1 cellular context compared by ENCODE assay signal in the genomic region with DNA sequence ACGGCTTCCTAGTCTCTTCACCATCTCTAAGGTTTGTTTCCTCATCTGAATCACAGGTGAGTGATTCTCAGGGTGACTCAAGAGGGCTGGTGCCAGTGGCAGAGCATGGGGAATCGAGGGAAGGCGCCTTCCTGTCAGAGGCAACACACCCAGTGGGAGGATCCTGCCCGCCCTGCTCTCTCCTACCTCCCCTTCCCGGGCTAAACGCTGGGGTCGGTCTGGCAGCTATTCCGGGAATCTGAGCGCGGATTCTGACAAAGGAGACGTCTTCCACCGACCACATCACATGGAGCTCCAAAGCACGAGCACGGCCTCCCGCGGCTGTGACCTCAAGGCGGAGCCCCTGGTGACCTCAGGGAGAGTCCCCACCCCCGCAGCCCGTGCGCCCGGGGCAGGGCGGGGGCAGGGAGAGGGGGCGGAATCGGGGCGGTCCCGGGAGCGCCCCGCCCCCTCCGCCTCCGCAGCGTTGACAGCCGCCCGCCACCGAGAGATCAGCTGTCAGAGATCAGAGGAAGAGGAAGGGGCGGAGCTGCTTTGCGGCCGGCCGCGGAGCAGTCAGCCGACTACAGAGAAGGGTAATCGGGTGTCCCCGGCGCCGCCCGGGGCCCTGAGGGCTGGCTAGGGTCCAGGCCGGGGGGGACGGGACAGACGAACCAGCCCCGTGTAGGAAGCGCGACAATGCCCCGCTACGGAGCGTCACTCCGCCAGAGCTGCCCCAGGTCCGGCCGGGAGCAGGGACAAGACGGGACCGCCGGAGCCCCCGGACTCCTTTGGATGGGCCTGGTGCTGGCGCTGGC.
A peak's percentile ranks its signal among the peaks of the same experiment; 100 is the strongest.
TF ChIP-seq lines count a peak whose summit lies in the region.

A gene (plus strand): TSS at position 554 of the 797 bp plus-strand sequence. CDS start 125 bp downstream, at position 679.

TF ChIP-seq in HEK293, 187 proteins besides CTCF, POLR2A, EP300 and RAD21 (continued from another document and continues in another):
- TF ChIP-seq, protein P1, sequence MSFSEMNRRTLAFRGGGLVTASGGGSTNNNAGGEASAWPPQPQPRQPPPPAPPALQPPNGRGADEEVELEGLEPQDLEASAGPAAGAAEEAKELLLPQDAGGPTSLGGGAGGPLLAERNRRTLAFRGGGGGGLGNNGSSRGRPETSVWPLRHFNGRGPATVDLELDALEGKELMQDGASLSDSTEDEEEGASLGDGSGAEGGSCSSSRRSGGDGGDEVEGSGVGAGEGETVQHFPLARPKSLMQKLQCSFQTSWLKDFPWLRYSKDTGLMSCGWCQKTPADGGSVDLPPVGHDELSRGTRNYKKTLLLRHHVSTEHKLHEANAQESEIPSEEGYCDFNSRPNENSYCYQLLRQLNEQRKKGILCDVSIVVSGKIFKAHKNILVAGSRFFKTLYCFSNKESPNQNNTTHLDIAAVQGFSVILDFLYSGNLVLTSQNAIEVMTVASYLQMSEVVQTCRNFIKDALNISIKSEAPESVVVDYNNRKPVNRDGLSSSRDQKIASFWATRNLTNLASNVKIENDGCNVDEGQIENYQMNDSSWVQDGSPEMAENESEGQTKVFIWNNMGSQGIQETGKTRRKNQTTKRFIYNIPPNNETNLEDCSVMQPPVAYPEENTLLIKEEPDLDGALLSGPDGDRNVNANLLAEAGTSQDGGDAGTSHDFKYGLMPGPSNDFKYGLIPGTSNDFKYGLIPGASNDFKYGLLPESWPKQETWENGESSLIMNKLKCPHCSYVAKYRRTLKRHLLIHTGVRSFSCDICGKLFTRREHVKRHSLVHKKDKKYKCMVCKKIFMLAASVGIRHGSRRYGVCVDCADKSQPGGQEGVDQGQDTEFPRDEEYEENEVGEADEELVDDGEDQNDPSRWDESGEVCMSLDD (tag by site-specific recombination; IDR thresholded peaks at IDR 0.05), result peak; percentile 61; the same call in 1 of the 2 replicates
- 0 out of 2 replicates have a peak, but pooled peaks have one; percentile 51 for TF ChIP-seq ZNF561 (tag by site-specific recombination; IDR thresholded peaks at IDR 0.05; ENCODE audit: borderline replicate concordance)
- TF ChIP-seq, protein P2, sequence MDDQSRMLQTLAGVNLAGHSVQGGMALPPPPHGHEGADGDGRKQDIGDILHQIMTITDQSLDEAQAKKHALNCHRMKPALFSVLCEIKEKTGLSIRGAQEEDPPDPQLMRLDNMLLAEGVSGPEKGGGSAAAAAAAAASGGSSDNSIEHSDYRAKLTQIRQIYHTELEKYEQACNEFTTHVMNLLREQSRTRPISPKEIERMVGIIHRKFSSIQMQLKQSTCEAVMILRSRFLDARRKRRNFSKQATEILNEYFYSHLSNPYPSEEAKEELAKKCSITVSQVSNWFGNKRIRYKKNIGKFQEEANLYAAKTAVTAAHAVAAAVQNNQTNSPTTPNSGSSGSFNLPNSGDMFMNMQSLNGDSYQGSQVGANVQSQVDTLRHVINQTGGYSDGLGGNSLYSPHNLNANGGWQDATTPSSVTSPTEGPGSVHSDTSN (CRISPR knock-in tag; IDR thresholded peaks at IDR 0.05), result peak; percentile 33; the same call in 1 of the 2 replicates
- TF ChIP-seq TCF7L2 (IDR thresholded peaks at IDR 0.05; ENCODE audit: borderline replicate concordance, low read depth, low read length), result peak; percentile 55; the same call in 1 of the 2 replicates
- peak; percentile 86 for TF ChIP-seq ZNF335 (tag by site-specific recombination; conservative IDR thresholded peaks at IDR 0.05)
- peak; percentile 78 for TF ChIP-seq ZNF629 (tag by site-specific recombination; IDR thresholded peaks at IDR 0.05)
- TF ChIP-seq, protein P3, sequence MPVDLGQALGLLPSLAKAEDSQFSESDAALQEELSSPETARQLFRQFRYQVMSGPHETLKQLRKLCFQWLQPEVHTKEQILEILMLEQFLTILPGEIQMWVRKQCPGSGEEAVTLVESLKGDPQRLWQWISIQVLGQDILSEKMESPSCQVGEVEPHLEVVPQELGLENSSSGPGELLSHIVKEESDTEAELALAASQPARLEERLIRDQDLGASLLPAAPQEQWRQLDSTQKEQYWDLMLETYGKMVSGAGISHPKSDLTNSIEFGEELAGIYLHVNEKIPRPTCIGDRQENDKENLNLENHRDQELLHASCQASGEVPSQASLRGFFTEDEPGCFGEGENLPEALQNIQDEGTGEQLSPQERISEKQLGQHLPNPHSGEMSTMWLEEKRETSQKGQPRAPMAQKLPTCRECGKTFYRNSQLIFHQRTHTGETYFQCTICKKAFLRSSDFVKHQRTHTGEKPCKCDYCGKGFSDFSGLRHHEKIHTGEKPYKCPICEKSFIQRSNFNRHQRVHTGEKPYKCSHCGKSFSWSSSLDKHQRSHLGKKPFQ (tag by site-specific recombination; IDR thresholded peaks at IDR 0.05), result no peak
- TF ChIP-seq, protein P4, sequence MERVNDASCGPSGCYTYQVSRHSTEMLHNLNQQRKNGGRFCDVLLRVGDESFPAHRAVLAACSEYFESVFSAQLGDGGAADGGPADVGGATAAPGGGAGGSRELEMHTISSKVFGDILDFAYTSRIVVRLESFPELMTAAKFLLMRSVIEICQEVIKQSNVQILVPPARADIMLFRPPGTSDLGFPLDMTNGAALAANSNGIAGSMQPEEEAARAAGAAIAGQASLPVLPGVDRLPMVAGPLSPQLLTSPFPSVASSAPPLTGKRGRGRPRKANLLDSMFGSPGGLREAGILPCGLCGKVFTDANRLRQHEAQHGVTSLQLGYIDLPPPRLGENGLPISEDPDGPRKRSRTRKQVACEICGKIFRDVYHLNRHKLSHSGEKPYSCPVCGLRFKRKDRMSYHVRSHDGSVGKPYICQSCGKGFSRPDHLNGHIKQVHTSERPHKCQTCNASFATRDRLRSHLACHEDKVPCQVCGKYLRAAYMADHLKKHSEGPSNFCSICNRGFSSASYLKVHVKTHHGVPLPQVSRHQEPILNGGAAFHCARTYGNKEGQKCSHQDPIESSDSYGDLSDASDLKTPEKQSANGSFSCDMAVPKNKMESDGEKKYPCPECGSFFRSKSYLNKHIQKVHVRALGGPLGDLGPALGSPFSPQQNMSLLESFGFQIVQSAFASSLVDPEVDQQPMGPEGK (tag by site-specific recombination; IDR thresholded peaks at IDR 0.05), result peak; percentile 95
- TF ChIP-seq, protein P5, sequence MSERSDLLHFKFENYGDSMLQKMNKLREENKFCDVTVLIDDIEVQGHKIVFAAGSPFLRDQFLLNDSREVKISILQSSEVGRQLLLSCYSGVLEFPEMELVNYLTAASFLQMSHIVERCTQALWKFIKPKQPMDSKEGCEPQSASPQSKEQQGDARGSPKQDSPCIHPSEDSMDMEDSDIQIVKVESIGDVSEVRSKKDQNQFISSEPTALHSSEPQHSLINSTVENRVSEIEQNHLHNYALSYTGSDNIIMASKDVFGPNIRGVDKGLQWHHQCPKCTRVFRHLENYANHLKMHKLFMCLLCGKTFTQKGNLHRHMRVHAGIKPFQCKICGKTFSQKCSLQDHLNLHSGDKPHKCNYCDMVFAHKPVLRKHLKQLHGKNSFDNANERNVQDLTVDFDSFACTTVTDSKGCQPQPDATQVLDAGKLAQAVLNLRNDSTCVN (tag by site-specific recombination; optimal IDR thresholded peaks at IDR 0.05), result peak; percentile 69
- peak; percentile 86 for TF ChIP-seq SP7 (tag by site-specific recombination; IDR thresholded peaks at IDR 0.05)
- peak; percentile 52; the same call in 1 of the 2 replicates for TF ChIP-seq ZBTB21 (tag by site-specific recombination; IDR thresholded peaks at IDR 0.05)
- TF ChIP-seq ZBTB20 (tag by site-specific recombination; IDR thresholded peaks at IDR 0.05), result peak; percentile 80
- peak; percentile 92 for TF ChIP-seq EGR2 (tag by site-specific recombination; IDR thresholded peaks at IDR 0.05; ENCODE audit: low read depth)
- TF ChIP-seq, protein P6, sequence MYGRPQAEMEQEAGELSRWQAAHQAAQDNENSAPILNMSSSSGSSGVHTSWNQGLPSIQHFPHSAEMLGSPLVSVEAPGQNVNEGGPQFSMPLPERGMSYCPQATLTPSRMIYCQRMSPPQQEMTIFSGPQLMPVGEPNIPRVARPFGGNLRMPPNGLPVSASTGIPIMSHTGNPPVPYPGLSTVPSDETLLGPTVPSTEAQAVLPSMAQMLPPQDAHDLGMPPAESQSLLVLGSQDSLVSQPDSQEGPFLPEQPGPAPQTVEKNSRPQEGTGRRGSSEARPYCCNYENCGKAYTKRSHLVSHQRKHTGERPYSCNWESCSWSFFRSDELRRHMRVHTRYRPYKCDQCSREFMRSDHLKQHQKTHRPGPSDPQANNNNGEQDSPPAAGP (tag by site-specific recombination; IDR thresholded peaks at IDR 0.05), result peak; percentile 53; the same call in 1 of the 2 replicates
- TF ChIP-seq, protein P7, sequence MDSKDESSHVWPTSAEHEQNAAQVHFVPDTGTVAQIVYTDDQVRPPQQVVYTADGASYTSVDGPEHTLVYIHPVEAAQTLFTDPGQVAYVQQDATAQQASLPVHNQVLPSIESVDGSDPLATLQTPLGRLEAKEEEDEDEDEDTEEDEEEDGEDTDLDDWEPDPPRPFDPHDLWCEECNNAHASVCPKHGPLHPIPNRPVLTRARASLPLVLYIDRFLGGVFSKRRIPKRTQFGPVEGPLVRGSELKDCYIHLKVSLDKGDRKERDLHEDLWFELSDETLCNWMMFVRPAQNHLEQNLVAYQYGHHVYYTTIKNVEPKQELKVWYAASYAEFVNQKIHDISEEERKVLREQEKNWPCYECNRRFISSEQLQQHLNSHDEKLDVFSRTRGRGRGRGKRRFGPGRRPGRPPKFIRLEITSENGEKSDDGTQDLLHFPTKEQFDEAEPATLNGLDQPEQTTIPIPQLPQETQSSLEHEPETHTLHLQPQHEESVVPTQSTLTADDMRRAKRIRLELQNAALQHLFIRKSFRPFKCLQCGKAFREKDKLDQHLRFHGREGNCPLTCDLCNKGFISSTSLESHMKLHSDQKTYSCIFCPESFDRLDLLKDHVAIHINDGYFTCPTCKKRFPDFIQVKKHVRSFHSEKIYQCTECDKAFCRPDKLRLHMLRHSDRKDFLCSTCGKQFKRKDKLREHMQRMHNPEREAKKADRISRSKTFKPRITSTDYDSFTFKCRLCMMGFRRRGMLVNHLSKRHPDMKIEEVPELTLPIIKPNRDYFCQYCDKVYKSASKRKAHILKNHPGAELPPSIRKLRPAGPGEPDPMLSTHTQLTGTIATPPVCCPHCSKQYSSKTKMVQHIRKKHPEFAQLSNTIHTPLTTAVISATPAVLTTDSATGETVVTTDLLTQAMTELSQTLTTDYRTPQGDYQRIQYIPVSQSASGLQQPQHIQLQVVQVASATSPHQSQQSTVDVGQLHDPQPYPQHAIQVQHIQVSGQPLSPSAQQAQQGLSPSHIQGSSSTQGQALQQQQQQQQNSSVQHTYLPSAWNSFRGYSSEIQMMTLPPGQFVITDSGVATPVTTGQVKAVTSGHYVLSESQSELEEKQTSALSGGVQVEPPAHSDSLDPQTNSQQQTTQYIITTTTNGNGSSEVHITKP (tag by site-specific recombination; IDR thresholded peaks at IDR 0.05), result 0 out of 2 replicates have a peak, but pooled peaks have one; percentile 15
- peak; percentile 93 for TF ChIP-seq KLF9 (tag by site-specific recombination; IDR thresholded peaks at IDR 0.05; ENCODE audit: low read depth)
- 0 out of 2 replicates have a peak, but pooled peaks have one; percentile 48 for TF ChIP-seq HOXC10 (CRISPR knock-in tag; IDR thresholded peaks at IDR 0.05)
- peak; percentile 73 for TF ChIP-seq ZEB2 (tag by site-specific recombination; IDR thresholded peaks at IDR 0.05)
- TF ChIP-seq, protein P8, sequence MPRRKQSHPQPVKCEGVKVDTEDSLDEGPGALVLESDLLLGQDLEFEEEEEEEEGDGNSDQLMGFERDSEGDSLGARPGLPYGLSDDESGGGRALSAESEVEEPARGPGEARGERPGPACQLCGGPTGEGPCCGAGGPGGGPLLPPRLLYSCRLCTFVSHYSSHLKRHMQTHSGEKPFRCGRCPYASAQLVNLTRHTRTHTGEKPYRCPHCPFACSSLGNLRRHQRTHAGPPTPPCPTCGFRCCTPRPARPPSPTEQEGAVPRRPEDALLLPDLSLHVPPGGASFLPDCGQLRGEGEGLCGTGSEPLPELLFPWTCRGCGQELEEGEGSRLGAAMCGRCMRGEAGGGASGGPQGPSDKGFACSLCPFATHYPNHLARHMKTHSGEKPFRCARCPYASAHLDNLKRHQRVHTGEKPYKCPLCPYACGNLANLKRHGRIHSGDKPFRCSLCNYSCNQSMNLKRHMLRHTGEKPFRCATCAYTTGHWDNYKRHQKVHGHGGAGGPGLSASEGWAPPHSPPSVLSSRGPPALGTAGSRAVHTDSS (tag by site-specific recombination; IDR thresholded peaks at IDR 0.05), result peak; percentile 73
- peak; percentile 63 for TF ChIP-seq WT1 (tag by site-specific recombination; IDR thresholded peaks at IDR 0.05)
- TF ChIP-seq KLF8 (tag by site-specific recombination; IDR thresholded peaks at IDR 0.05), result peak; percentile 85
- peak; percentile 91 for TF ChIP-seq GLIS1 (tag by site-specific recombination; IDR thresholded peaks at IDR 0.05)
- TF ChIP-seq, protein P9, sequence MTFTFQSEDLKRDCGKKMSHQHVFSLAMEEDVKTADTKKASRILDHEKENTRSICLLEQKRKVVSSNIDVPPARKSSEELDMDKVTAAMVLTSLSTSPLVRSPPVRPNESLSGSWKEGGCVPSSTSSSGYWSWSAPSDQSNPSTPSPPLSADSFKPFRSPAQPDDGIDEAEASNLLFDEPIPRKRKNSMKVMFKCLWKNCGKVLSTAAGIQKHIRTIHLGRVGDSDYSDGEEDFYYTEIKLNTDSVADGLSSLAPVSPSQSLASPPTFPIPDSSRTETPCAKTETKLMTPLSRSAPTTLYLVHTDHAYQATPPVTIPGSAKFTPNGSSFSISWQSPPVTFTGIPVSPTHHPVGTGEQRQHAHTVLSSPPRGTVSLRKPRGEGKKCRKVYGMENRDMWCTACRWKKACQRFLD (tag by site-specific recombination; IDR thresholded peaks at IDR 0.05), result no peak
- no peak for TF ChIP-seq ZNF747 (tag by site-specific recombination; IDR thresholded peaks at IDR 0.05)
- peak; percentile 99 for TF ChIP-seq ZBTB8A (tag by site-specific recombination; IDR thresholded peaks at IDR 0.05)
- no peak for TF ChIP-seq ZNF548 (tag by site-specific recombination; IDR thresholded peaks at IDR 0.05)
- no peak for TF ChIP-seq ZBTB1 (tag by site-specific recombination; IDR thresholded peaks at IDR 0.05)
- no peak for TF ChIP-seq ZNF175 (tag by site-specific recombination; IDR thresholded peaks at IDR 0.05)
- TF ChIP-seq GLIS2 (tag by site-specific recombination; IDR thresholded peaks at IDR 0.05), result peak; percentile 95
- TF ChIP-seq, protein P10, sequence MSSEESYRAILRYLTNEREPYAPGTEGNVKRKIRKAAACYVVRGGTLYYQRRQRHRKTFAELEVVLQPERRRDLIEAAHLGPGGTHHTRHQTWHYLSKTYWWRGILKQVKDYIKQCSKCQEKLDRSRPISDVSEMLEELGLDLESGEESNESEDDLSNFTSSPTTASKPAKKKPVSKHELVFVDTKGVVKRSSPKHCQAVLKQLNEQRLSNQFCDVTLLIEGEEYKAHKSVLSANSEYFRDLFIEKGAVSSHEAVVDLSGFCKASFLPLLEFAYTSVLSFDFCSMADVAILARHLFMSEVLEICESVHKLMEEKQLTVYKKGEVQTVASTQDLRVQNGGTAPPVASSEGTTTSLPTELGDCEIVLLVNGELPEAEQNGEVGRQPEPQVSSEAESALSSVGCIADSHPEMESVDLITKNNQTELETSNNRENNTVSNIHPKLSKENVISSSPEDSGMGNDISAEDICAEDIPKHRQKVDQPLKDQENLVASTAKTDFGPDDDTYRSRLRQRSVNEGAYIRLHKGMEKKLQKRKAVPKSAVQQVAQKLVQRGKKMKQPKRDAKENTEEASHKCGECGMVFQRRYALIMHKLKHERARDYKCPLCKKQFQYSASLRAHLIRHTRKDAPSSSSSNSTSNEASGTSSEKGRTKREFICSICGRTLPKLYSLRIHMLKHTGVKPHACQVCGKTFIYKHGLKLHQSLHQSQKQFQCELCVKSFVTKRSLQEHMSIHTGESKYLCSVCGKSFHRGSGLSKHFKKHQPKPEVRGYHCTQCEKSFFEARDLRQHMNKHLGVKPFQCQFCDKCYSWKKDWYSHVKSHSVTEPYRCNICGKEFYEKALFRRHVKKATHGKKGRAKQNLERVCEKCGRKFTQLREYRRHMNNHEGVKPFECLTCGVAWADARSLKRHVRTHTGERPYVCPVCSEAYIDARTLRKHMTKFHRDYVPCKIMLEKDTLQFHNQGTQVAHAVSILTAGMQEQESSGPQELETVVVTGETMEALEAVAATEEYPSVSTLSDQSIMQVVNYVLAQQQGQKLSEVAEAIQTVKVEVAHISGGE (tag by site-specific recombination; conservative IDR thresholded peaks at IDR 0.05; ENCODE audit: low read depth), result peak; percentile 44; the same call in 1 of the 2 replicates
- peak; percentile 69; the same call in 1 of the 2 replicates for TF ChIP-seq ZNF600 (tag by site-specific recombination; IDR thresholded peaks at IDR 0.05)
